Comparison of ENCODE assay signal across 1 cellular context in the genomic region with DNA sequence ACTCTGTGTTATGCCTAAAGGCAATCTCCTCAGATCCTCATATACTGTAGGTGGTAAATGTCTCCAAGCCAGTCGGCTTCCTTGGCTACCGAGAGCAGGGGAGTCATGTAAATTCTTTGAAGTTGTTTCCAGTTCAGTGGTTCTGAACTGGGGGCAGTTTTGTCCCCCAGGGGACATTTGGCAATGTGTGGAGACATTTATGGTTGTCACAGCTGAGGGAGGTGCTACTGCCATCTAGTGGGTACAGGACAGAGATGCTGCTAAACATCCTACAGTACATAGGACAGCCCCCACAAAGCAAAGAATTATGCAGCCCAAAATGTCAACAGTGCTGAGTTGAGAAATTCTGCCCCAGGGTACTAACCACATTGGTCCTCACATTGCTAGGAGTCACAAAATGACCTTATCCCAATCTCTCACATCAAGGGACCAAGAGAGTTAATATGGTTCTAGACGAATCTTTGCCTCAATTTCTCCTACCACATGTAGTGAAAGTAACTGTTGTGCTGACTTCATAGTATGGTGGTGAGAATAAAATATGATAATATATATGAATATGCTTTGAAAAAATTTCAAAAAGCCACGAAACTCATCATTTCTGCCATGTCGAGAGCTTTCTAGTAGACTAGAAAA.
TF ChIP-seq lines count a peak whose summit lies in the region.

No MANE protein-coding gene starts in this region.

TF ChIP-seq in GM23338, 12 proteins besides CTCF, POLR2A, EP300 and RAD21 (continued from another document):
- no peak for TF ChIP-seq ZNF462 (CRISPR knock-in tag; IDR thresholded peaks at IDR 0.05)
- TF ChIP-seq NANOG (IDR thresholded peaks at IDR 0.05; ENCODE audit: borderline replicate concordance) = 0 out of 2 replicates have a peak, but pooled peaks have one; percentile 4
- TF ChIP-seq EZH2phosphoT487 (IDR thresholded peaks at IDR 0.05; ENCODE audit: unreplicated experiment) = no peak
- no peak for TF ChIP-seq POLR2AphosphoS5 (IDR thresholded peaks at IDR 0.05; ENCODE audit: low read depth)
- no peak for TF ChIP-seq STAT1 (IDR thresholded peaks at IDR 0.05; ENCODE audit: unreplicated experiment)
- TF ChIP-seq ZNF331 (CRISPR knock-in tag; IDR thresholded peaks at IDR 0.05; ENCODE audit: low read depth) = no peak
